ENCODE assay signal across 1 cellular context in genomic region chr6:137261393-137262154, GRCh38.
TF ChIP-seq lines count a peak whose summit lies in the region.

No MANE protein-coding gene starts in this region.

TF ChIP-seq in HepG2, 621 proteins besides CTCF, POLR2A, EP300 and RAD21 (continues in another document):
- TF ChIP-seq SOX5 (CRISPR knock-in tag; IDR thresholded peaks at IDR 0.05; ENCODE audit: borderline replicate concordance) (peak; percentile 73; the same call in 1 of the 2 replicates), ZNF562 (CRISPR knock-in tag; IDR thresholded peaks at IDR 0.05; ENCODE audit: borderline replicate concordance) (no peak), ARID5B (CRISPR knock-in tag; IDR thresholded peaks at IDR 0.05) (peak; percentile 70), SAP130 (CRISPR knock-in tag; IDR thresholded peaks at IDR 0.05; ENCODE audit: low read depth) (peak; percentile 22; the same call in 1 of the 2 replicates), HMG20A (CRISPR knock-in tag; IDR thresholded peaks at IDR 0.05; ENCODE audit: borderline replicate concordance) (peak; percentile 36; the same call in 1 of the 2 replicates), NFE2L1 (CRISPR knock-in tag; IDR thresholded peaks at IDR 0.05; ENCODE audit: borderline replicate concordance) (no peak), ZBTB8A (CRISPR knock-in tag; IDR thresholded peaks at IDR 0.05; ENCODE audit: borderline replicate concordance, low read depth) (no peak), RXRB (CRISPR knock-in tag; IDR thresholded peaks at IDR 0.05; ENCODE audit: borderline replicate concordance) (0 out of 2 replicates have a peak, but pooled peaks have one; percentile 13), TEAD3 (CRISPR knock-in tag; optimal IDR thresholded peaks at IDR 0.05; ENCODE audit: borderline replicate concordance) (peak; percentile 18), ZNF652 (CRISPR knock-in tag; IDR thresholded peaks at IDR 0.05; ENCODE audit: borderline replicate concordance, low read depth) (peak; percentile 95), NCOA2 (CRISPR knock-in tag; IDR thresholded peaks at IDR 0.05) (peak; percentile 24; the same call in 1 of the 2 replicates), MXD1 (CRISPR knock-in tag; IDR thresholded peaks at IDR 0.05) (no peak), HIC2 (CRISPR knock-in tag; IDR thresholded peaks at IDR 0.05; ENCODE audit: low read depth) (no peak), HOMEZ (CRISPR knock-in tag; IDR thresholded peaks at IDR 0.05; ENCODE audit: low read depth) (peak; percentile 68; the same call in 1 of the 2 replicates), HNF1A (IDR thresholded peaks at IDR 0.05; ENCODE audit: low read depth) (0 out of 2 replicates have a peak, but pooled peaks have one; percentile 13), HNF1A (CRISPR knock-in tag; IDR thresholded peaks at IDR 0.05; ENCODE audit: borderline replicate concordance) (no peak), ZNF362 (CRISPR knock-in tag; IDR thresholded peaks at IDR 0.05; ENCODE audit: borderline replicate concordance) (peak; percentile 83), PRMT3 (CRISPR knock-in tag; IDR thresholded peaks at IDR 0.05; ENCODE audit: borderline replicate concordance, low read depth) (no peak), TCF7 (IDR thresholded peaks at IDR 0.05; ENCODE audit: low read depth) (peak; percentile 43; the same call in 1 of the 2 replicates), HDAC6 (IDR thresholded peaks at IDR 0.05; ENCODE audit: low read depth, low read length) (no peak), SOX13 (IDR thresholded peaks at IDR 0.05) (no peak), SOX13 (CRISPR knock-in tag; conservative IDR thresholded peaks at IDR 0.05 in 1 of 2, IDR thresholded peaks at IDR 0.05 in 1 of 2) (peak in 1 of 2 experiments; percentile 54; a peak in 1 of 4 replicates), HNRNPLL (IDR thresholded peaks at IDR 0.05; ENCODE audit: low read depth, low read length, poor library complexity, severe bottlenecking) (no peak), PAXIP1 (CRISPR knock-in tag; conservative IDR thresholded peaks at IDR 0.05) (peak; percentile 29; the same call in 1 of the 2 replicates), ZGPAT (CRISPR knock-in tag; IDR thresholded peaks at IDR 0.05) (peak; percentile 25; the same call in 1 of the 2 replicates), RORA (CRISPR knock-in tag; IDR thresholded peaks at IDR 0.05) (no peak), KLF9 (CRISPR knock-in tag; IDR thresholded peaks at IDR 0.05; ENCODE audit: low read depth) (no peak), ZNF574 (CRISPR knock-in tag; IDR thresholded peaks at IDR 0.05) (no peak)
